10 cellular contexts compared by ENCODE assay signal in genomic region chr20:38127011-38127621, GRCh38. TPM values are rescaled to one million over a fixed set of nuclear protein-coding genes. Genes with fewer than 3 reads are reported as not detected.
A peak's percentile ranks its signal among the peaks of the same experiment; 100 is the strongest.
DNase-seq lines count a peak whose midpoint lies in the region; ATAC-seq, FAIRE-seq and TF ChIP-seq lines count a peak whose summit lies in the region.
"Had no signal": no experiment of that assay in that cellular context is flagged by ENCODE, and none has a peak within 500 bp of the region (broad histone marks: within the 10 kb centered on the region; RNA-seq: fewer than 3 reads in every experiment).

No MANE protein-coding gene starts in this region.

- H3K27ac Mint-ChIP-seq in MCF 10A (ENCODE audit: low read depth, unreplicated experiment) (no peak overlapping the region), natural killer cell (no peak overlapping the region)
- H3K27ac Mint-ChIP-seq: naive thymus-derived CD8-positive, alpha-beta T cell had no signal

- peak overlapping the region; percentile 35; the same call in 1 of the 2 replicates for H3K9ac ChIP-seq in HepG2 (ENCODE audit: insufficient read depth, low read depth, low read length)

- H2AFZ ChIP-seq in HepG2 (ENCODE audit: low read length) = no peak overlapping the region

- DNase-seq in NCI-H82 (lab: John Stamatoyannopoulos, UW) (peak; percentile 15), NCI-H82 treated with DMSO at 0.1 percent for 48 hours (lab: John Stamatoyannopoulos, UW; ENCODE audit: unreplicated experiment) (no peak), MCF 10A (ENCODE audit: unreplicated experiment) (peak; percentile 82), HepG2 (ENCODE audit: low spot score) (no peak), uterus (peak; percentile 60 to 73), GM12892 (ENCODE audit: insufficient read length) (no peak), natural killer cell (no peak)

- no peaks in the 10 kb centered on the region for H3K27me3 ChIP-seq in HepG2 (ENCODE audit: control insufficient read depth in 1 of 2, insufficient read depth in 2 of 2, low read length in 2 of 2)
- H3K27me3 ChIP-seq in uterus = no peaks in the 10 kb centered on the region

- H3K36me3 ChIP-seq in HepG2 (replicated peaks in 1 of 2; ENCODE audit: control insufficient read depth in 1 of 2, insufficient read depth in 2 of 2, low read length in 2 of 2) = no peaks in the 10 kb centered on the region
- no peaks in the 10 kb centered on the region for H3K36me3 ChIP-seq in uterus

- BruUV-seq in MCF 10A (replicated peaks; lab: Mats Ljungman, UMichigan) = no TSS peak
- no TSS peak for BruUV-seq in HepG2 (replicated peaks; lab: Mats Ljungman, UMichigan)

- in situ Hi-C loops in HepG2 (cut with HindIII; ENCODE audit: extremely low pct_ligation_motif_present, low pct_unique_long_range_greater_than_20kb) = no loop called here

- CTCF ChIA-PET in MCF 10A (lab: Yijun Ruan, JAX) = interaction anchor here (0.7 to 1.9 kb wide), 5 partner anchors 13 to 142 kb away, joined by 3 to 6 read pairs (median 3); no protein-coding TSS in a partner anchor
- CTCF ChIA-PET in HepG2 (lab: Yijun Ruan, JAX; ENCODE audit: low intra/inter-chr PET ratio, low total read pairs) = interaction anchor here (3.2 kb wide), 1 partner anchor 38 kb away, joined by 20 read pairs; the partner anchor contains the start of gene TGM2

- no peaks in the 10 kb centered on the region for H3K9me3 Mint-ChIP-seq in MCF 10A (ENCODE audit: unreplicated experiment)
- no peaks in the 10 kb centered on the region for H3K9me3 Mint-ChIP-seq in natural killer cell
- H3K9me3 Mint-ChIP-seq: naive thymus-derived CD8-positive, alpha-beta T cell had no signal

- H3K9me3 ChIP-seq in HepG2 (ENCODE audit: low read length) = no peaks in the 10 kb centered on the region
- H3K9me3 ChIP-seq in uterus = no peaks in the 10 kb centered on the region

- intact Hi-C loops in MCF 10A (cut with micrococcal nuclease) = no loop called here
- intact Hi-C loops in HepG2 (cut with micrococcal nuclease; ENCODE audit: unreplicated experiment) = no loop called here
- intact Hi-C loops in uterus (cut with DNase I; ENCODE audit: low total_unique reads) = no loop called here
- intact Hi-C loops in natural killer cell (cut with micrococcal nuclease) = no loop called here

- H4K20me1 ChIP-seq in HepG2 (ENCODE audit: insufficient read depth, low read length) = no peaks in the 10 kb centered on the region

- FAIRE-seq in HepG2 (lab: Jason Lieb, UNC) (no peak), GM12892 (lab: Jason Lieb, UNC) (no peak)

- H3K36me3 Mint-ChIP-seq in MCF 10A (ENCODE audit: insufficient read depth, unreplicated experiment) (no peaks in the 10 kb centered on the region), natural killer cell (no peaks in the 10 kb centered on the region)
- H3K36me3 Mint-ChIP-seq: naive thymus-derived CD8-positive, alpha-beta T cell had no signal

- WGBS in HepG2 (ENCODE audit: low lambda C conversion rate) = 67% methylated on average over 12 of the region's 12 CpGs

- H3K79me2 ChIP-seq in HepG2 (ENCODE audit: insufficient read depth, low read length) = no peaks in the 10 kb centered on the region

- H3K4me1 ChIP-seq in HepG2 (ENCODE audit: insufficient read depth, low read length) (peaks cover 64% of the 10 kb centered on the region), uterus (peaks cover 0 to 22% of the 10 kb centered on the region in 2 donors)

- peak overlapping the region; percentile 77 for H3K4me2 ChIP-seq in HepG2 (ENCODE audit: low read depth, low read length)

- ATAC-seq in HepG2 (no peak), HG02678 (IDR thresholded peaks at IDR 0.05; ENCODE audit: unreplicated experiment) (no peak), natural killer cell (no peak)
- ATAC-seq: naive thymus-derived CD8-positive, alpha-beta T cell had no signal

- TF ChIP-seq EP300 in HepG2 (IDR thresholded peaks at IDR 0.05; ENCODE audit: low read depth in 2 of 2, low read length in 2 of 2) (no peak), HepG2 (CRISPR knock-in tag; IDR thresholded peaks at IDR 0.05; ENCODE audit: borderline replicate concordance) (no peak)

- H3K4me3 Mint-ChIP-seq in MCF 10A (ENCODE audit: unreplicated experiment) = no peak overlapping the region
- H3K4me3 Mint-ChIP-seq in natural killer cell = no peak overlapping the region
- H3K4me3 Mint-ChIP-seq: naive thymus-derived CD8-positive, alpha-beta T cell had no signal

- no peak for TF ChIP-seq POLR2A in HepG2 (IDR thresholded peaks at IDR 0.05; ENCODE audit: insufficient read depth in 1 of 2, low read depth in 2 of 2, low read length in 2 of 2)
- no peak for TF ChIP-seq POLR2A in uterus (IDR thresholded peaks at IDR 0.05)
- TF ChIP-seq POLR2A in GM12892 (IDR thresholded peaks at IDR 0.05; ENCODE audit: low read depth, low read length) = no peak

- peaks cover 25% of the 10 kb centered on the region for H3K4me1 Mint-ChIP-seq in MCF 10A (ENCODE audit: insufficient read depth, unreplicated experiment)
- no peaks in the 10 kb centered on the region for H3K4me1 Mint-ChIP-seq in natural killer cell
- H3K4me1 Mint-ChIP-seq: naive thymus-derived CD8-positive, alpha-beta T cell had no signal

- no peak for TF ChIP-seq RAD21 in HepG2 (CRISPR knock-in tag; IDR thresholded peaks at IDR 0.05)

- H3K27me3 Mint-ChIP-seq in MCF 10A (ENCODE audit: insufficient read depth, unreplicated experiment) (no peaks in the 10 kb centered on the region), natural killer cell (ENCODE audit: low read depth in 2 of 2) (no peaks in the 10 kb centered on the region)

- no peak overlapping the region for H3K27ac ChIP-seq in HepG2 (ENCODE audit: extremely low read length, insufficient read depth, low read length)
- peak overlapping the region; percentile 88 for H3K27ac ChIP-seq in uterus

- TF ChIP-seq CTCF in MCF 10A (IDR thresholded peaks at IDR 0.05; ENCODE audit: unreplicated experiment) (no peak), HepG2 (CRISPR knock-in tag; IDR thresholded peaks at IDR 0.05) (no peak), uterus (IDR thresholded peaks at IDR 0.05) (peak in 1 of 4 experiments; percentile 9), natural killer cell (IDR thresholded peaks at IDR 0.05) (no peak)

- POLR2A ChIA-PET in MCF 10A (lab: Yijun Ruan, JAX) = interaction anchor here (0.5 to 2.3 kb wide), 7 partner anchors 13 to 1786 kb away, joined by 3 to 6 read pairs (median 4); no protein-coding TSS in a partner anchor
- POLR2A ChIA-PET in HepG2 (lab: Yijun Ruan, JAX) = interaction anchor here (0.6 to 2.6 kb wide), 3 partner anchors 16 to 61 kb away, joined by 3 to 50 read pairs (median 4); no protein-coding TSS in a partner anchor

- H3K4me3 ChIP-seq in HepG2 (replicated peaks in 1 of 3; ENCODE audit: insufficient read depth in 1 of 3, low read depth in 2 of 3, low read length in 3 of 3) = no peak overlapping the region
- H3K4me3 ChIP-seq in uterus = no peak overlapping the region

TF ChIP-seq in HepG2, 621 proteins besides CTCF, POLR2A, EP300 and RAD21 (continues in another document):
- TF ChIP-seq CREB1 (IDR thresholded peaks at IDR 0.05) (peak; percentile 74), CREB1 (CRISPR knock-in tag; IDR thresholded peaks at IDR 0.05) (no peak), ZNF607 (CRISPR knock-in tag; IDR thresholded peaks at IDR 0.05; ENCODE audit: borderline replicate concordance) (0 out of 2 replicates have a peak, but pooled peaks have one; percentile 34), HNRNPL (IDR thresholded peaks at IDR 0.05; ENCODE audit: low read depth, low read length) (0 out of 2 replicates have a peak, but pooled peaks have one; percentile 5), HNF1B (CRISPR knock-in tag; IDR thresholded peaks at IDR 0.05) (0 out of 2 replicates have a peak, but pooled peaks have one; percentile 27), RXRB (CRISPR knock-in tag; IDR thresholded peaks at IDR 0.05; ENCODE audit: borderline replicate concordance) (0 out of 2 replicates have a peak, but pooled peaks have one; percentile 4), HOXA3 (CRISPR knock-in tag; IDR thresholded peaks at IDR 0.05) (0 out of 2 replicates have a peak, but pooled peaks have one; percentile 0)

RNA-seq across cellular contexts. Expression of gene TGM2, which starts 38.0 kb away (rescaled TPM):
- total RNA-seq in MCF 10A (2022) (0.76 and 1.5 TPM in 2 replicates), HepG2 (2016; rRNA removed; fragmentation: Illumina TruSeq; extraction: Trizol) (4.2 and 4.5 TPM in 2 replicates), uterus (100 to 1,000 TPM; 136 to 639 (median 209) TPM), natural killer cell (under 1 TPM in 2 of 3 donors, not detected in 1; 0.33 TPM)
- total RNA-seq in HepG2 (2016; cell fraction: cytosol; rRNA removed; fragmentation: Illumina TruSeq; extraction: Trizol; ENCODE audit: low read depth) = 0.61 and 0.88 TPM in 2 replicates
- 3.3 and 4.3 TPM in 2 replicates for total RNA-seq in HepG2 (2016; cell fraction: insoluble cytoplasmic fraction; rRNA removed; fragmentation: Illumina TruSeq; extraction: Trizol)
- total RNA-seq in HepG2 (2016; cell fraction: membrane; rRNA removed; fragmentation: Illumina TruSeq; extraction: Trizol) = 2.1 and 2.3 TPM in 2 replicates
- total RNA-seq in HepG2 (2016; cell fraction: nucleus; rRNA removed; fragmentation: Illumina TruSeq; extraction: Trizol) = 4.3 and 4.5 TPM in 2 replicates
- polyA plus RNA-seq in HepG2 (2011; rRNA removed) = 46.4 and 52.3 TPM in 2 replicates
- 39.7 and 45.8 TPM in 2 replicates for polyA plus RNA-seq in HepG2 (2011; cell fraction: cytosol; rRNA removed)
- polyA plus RNA-seq in HepG2 (2011; cell fraction: nucleus; rRNA removed) = 48.4 and 54.8 TPM in 2 replicates
- polyA plus RNA-seq in HepG2 (2012) = 14.4 and 32.4 TPM in 2 replicates
- 1.5 and 1.8 TPM in 2 replicates for polyA plus RNA-seq in HepG2 (2016; cell fraction: cytosol; fragmentation: Illumina TruSeq; extraction: Trizol; ENCODE audit: low read depth)
- 5.3 and 7.5 TPM in 2 replicates for polyA plus RNA-seq in HepG2 (2016; cell fraction: insoluble cytoplasmic fraction; fragmentation: Illumina TruSeq; extraction: Trizol; ENCODE audit: low read depth)
- 2.5 TPM in 2 replicates for polyA plus RNA-seq in HepG2 (2016; cell fraction: membrane; fragmentation: Illumina TruSeq; extraction: Trizol; ENCODE audit: low read depth)
- polyA plus RNA-seq in HepG2 (2016; cell fraction: nucleus; fragmentation: Illumina TruSeq; extraction: Trizol; ENCODE audit: insufficient read depth, low read depth) = 7.7 and 9.8 TPM in 2 replicates
- 39.1 and 112 TPM in 2 replicates for polyA minus RNA-seq in HepG2 (2011; rRNA and poly(A)+ RNA removed; ENCODE audit: low replicate concordance)
- polyA minus RNA-seq in HepG2 (2011; cell fraction: cytosol; rRNA and poly(A)+ RNA removed) = 43.5 and 48.8 TPM in 2 replicates
- polyA minus RNA-seq in HepG2 (2011; cell fraction: nucleus; rRNA and poly(A)+ RNA removed) = 26.7 and 32.2 TPM in 2 replicates
- 0.55 TPM for polyA plus RNA-seq in GM12892 (2012; ENCODE audit: missing spikeins)
- total RNA-seq: activated CD8-positive, alpha-beta memory T cell treated with anti-CD3 and anti-CD28 coated beads for 36 hours; naive thymus-derived CD8-positive, alpha-beta T cell had no signal
- polyA plus RNA-seq: naive thymus-derived CD8-positive, alpha-beta T cell had no signal

Comparison
In these comparisons a context has a peak if more than half of its experiments do, and no peak if none do; other contexts are left out.
1. DNase-seq: peak in NCI-H82 (single experiment), MCF 10A (single experiment) and uterus (2 of 2); none in NCI-H82 treated with DMSO at 0.1 percent for 48 hours (single experiment), HepG2 (single experiment), GM12892 (single experiment) and natural killer cell (single experiment).
2. RNA of gene TGM2, which starts 38.0 kb away (total RNA-seq): 136 to 639 TPM in uterus; 0.61 to 4.5 TPM in HepG2, 0.76 to 1.5 TPM in MCF 10A and 0.33 TPM in natural killer cell; every median in the first group is over 10 times any median in the second.